Comparison of ENCODE assay signal across 17 cellular contexts in the genomic region with DNA sequence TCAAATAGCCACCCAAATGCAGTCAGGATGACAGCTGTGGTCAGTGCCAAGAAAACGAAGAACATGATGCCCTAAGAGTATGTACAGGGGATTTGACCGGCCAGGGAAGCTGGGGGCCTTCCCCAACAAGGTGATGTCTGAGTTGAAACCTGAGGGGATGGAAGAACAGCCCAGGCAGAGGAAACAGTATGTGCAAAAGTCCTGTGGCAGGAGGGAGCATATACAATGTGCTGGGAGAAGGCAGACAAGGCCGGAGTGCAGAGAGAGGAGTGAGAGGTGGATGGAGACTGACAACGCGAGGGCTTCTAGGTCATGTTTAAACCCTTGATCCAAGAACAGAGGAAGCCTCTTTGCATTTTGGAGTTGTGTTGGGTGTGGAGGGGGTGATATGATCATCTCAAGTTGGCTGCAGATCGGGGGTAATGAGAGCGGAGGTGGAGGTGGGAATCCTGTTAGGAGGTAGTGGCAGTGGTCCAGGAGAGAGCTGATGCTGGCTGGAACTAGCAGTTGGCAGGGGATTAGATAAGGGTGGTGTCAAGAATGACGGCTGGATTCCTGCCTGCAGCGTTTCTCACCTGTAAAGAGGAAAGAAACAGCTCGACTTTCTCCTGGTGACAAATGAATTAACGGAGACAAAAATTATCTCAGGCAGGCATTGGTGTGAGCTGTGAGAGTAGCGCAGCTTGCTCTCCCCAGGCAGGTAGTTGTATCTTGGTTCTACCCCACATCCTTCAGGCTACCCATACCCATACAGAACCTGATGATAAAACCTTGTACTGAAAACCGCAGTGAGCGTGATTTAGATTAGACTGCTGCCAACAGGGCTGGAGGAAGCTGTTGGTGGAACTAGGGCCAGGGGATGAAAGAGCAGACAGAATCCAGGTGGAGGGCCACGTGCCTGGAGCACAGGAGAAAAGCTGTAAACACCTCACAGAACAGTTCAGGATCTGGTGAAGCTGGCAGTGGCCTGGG. TPM values are rescaled to one million over a fixed set of nuclear protein-coding genes. Genes with fewer than 3 reads are reported as not detected.
"Had no signal": no experiment of that assay in that cellular context is flagged by ENCODE, and none has a peak within 500 bp of the region (broad histone marks: within the 10 kb centered on the region; RNA-seq: fewer than 3 reads in every experiment).

No MANE protein-coding gene starts in this region.

- H3K4me1 Mint-ChIP-seq: central memory CD8-positive, alpha-beta T cell; memory B cell had no signal

- H3K27ac Mint-ChIP-seq: activated CD4-positive, alpha-beta memory T cell treated with anti-CD3 and anti-CD28 coated beads, Interleukin-2, amount 10 ng/mL, durations not matched to agents 7 days and 5 days; activated CD8-positive, alpha-beta memory T cell treated with anti-CD3 and anti-CD28 coated beads, Interleukin-2, amount 10 ng/mL, durations not matched to agents 7 days and 5 days; memory B cell; progenitor cell of endocrine pancreas had no signal

- H3K4me1 ChIP-seq: left ventricle myocardium inferior, right atrium auricular region had no signal

- H3K36me3 Mint-ChIP-seq: activated CD8-positive, alpha-beta memory T cell treated with anti-CD3 and anti-CD28 coated beads, Interleukin-2, amount 10 ng/mL, durations not matched to agents 7 days and 5 days; memory B cell; naive thymus-derived CD8-positive, alpha-beta T cell had no signal

- H3K9me3 ChIP-seq: left ventricle myocardium inferior, right atrium auricular region, tibial nerve had no signal

- H3K4me3 ChIP-seq: left ventricle myocardium inferior, right atrium auricular region, tibial nerve had no signal

- ATAC-seq: activated CD8-positive, alpha-beta memory T cell treated with anti-CD3 and anti-CD28 coated beads, Interleukin-2, amount 10 ng/mL, durations not matched to agents 7 days and 5 days; naive thymus-derived CD8-positive, alpha-beta T cell; stimulated activated naive CD8-positive, alpha-beta T cell treated with anti-CD3 and anti-CD28 coated beads, Interleukin-15, Interleukin-2, amounts not matched to agents 100 U/mL and 50 U/mL, for 24 hours had no signal

- H3K4me3 Mint-ChIP-seq: activated CD4-positive, alpha-beta memory T cell treated with anti-CD3 and anti-CD28 coated beads, Interleukin-2, amount 10 ng/mL, durations not matched to agents 7 days and 5 days; activated CD8-positive, alpha-beta memory T cell treated with anti-CD3 and anti-CD28 coated beads, Interleukin-2, amount 10 ng/mL, durations not matched to agents 7 days and 5 days; central memory CD8-positive, alpha-beta T cell; memory B cell; naive thymus-derived CD8-positive, alpha-beta T cell had no signal

- H3K36me3 ChIP-seq: left ventricle myocardium inferior, right atrium auricular region, tibial nerve, WERI-Rb-1 had no signal

- H3K27me3 ChIP-seq: right atrium auricular region, tibial nerve had no signal

- DNase-seq: activated CD4-positive, alpha-beta memory T cell treated with anti-CD3 and anti-CD28 coated beads, Interleukin-2, amount 10 ng/mL, durations not matched to agents 7 days and 5 days; activated CD8-positive, alpha-beta memory T cell treated with anti-CD3 and anti-CD28 coated beads, Interleukin-2, amount 10 ng/mL, durations not matched to agents 7 days and 5 days; cortex of kidney; head of caudate nucleus; left ventricle myocardium inferior; naive thymus-derived CD8-positive, alpha-beta T cell; occipital lobe; stimulated activated CD4-positive, alpha-beta T cell treated with anti-CD3 and anti-CD28 coated beads, Interleukin-2, amount 100 ng/mL, for 24 hours; stimulated activated naive CD8-positive, alpha-beta T cell treated with anti-CD3 and anti-CD28 coated beads, Interleukin-15, Interleukin-2, amounts not matched to agents 100 U/mL and 50 U/mL, for 24 hours; substantia nigra; SW 1271; WERI-Rb-1 had no signal

- H3K27ac ChIP-seq: left ventricle myocardium inferior, right atrium auricular region, tibial nerve, WERI-Rb-1 had no signal

- H3K9me3 Mint-ChIP-seq: activated CD4-positive, alpha-beta memory T cell treated with anti-CD3 and anti-CD28 coated beads, Interleukin-2, amount 10 ng/mL, durations not matched to agents 7 days and 5 days; central memory CD8-positive, alpha-beta T cell; memory B cell; naive thymus-derived CD8-positive, alpha-beta T cell had no signal

RNA-seq across cellular contexts. Expression of a gene that starts 37.2 kb away (rescaled TPM):
- polyA plus RNA-seq: naive thymus-derived CD8-positive, alpha-beta T cell had no signal
